ENCODE assay signal across 1 cellular context in genomic region chr1:215606036-215606435, GRCh38.
TF ChIP-seq lines count a peak whose summit lies in the region.

No MANE protein-coding gene starts in this region.

TF ChIP-seq in HepG2, 621 proteins besides CTCF, POLR2A, EP300 and RAD21:
- TF ChIP-seq ZNF547 (CRISPR knock-in tag; IDR thresholded peaks at IDR 0.05) (no peak), ATF1 (CRISPR knock-in tag; IDR thresholded peaks at IDR 0.05) (0 out of 2 replicates have a peak, but pooled peaks have one; percentile 15), ARID3A (IDR thresholded peaks at IDR 0.05; ENCODE audit: low read depth, low read length) (0 out of 2 replicates have a peak, but pooled peaks have one; percentile 1)
